Comparison of ENCODE assay signal across 1 cellular context in the genomic region with DNA sequence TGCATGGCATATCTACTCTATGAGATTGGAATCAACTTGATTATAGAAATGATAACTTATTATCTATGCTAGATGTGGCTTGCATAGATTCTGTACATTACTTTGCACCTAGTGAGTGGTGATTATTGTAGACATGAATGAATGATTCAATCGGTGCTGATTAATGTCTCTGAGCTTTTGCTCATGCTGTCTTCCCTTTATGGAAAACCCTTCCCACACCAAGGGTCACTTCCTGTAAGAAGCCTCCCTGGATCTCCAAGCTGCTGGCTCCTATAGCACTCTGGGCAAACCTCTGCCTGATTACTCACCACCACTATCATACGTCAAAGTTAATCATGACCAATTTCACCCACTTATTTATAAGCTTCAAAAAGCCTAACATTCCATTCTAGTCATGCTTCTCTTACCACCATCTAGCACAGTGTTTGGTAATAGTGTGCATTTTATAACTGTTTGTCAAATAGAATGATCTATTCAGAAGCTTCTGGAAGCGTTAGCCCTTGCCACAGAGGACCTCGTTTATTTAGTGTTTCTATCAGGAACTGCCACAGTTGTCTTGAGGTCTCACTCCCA. TPM values are rescaled to one million over a fixed set of nuclear protein-coding genes. Genes with fewer than 3 reads are reported as not detected.
"Had no signal": no experiment of that assay in that cellular context is flagged by ENCODE, and none has a peak within 500 bp of the region (broad histone marks: within the 10 kb centered on the region; RNA-seq: fewer than 3 reads in every experiment).

No MANE protein-coding gene starts in this region.

RNA-seq across cellular contexts. Expression of gene IQSEC3, which starts 1.0 kb away (rescaled TPM):
- total RNA-seq: chondrocyte had no signal
